Comparison of ENCODE assay signal across 18 cellular contexts in genomic region chr11:74691755-74692154, GRCh38. TPM values are rescaled to one million over a fixed set of nuclear protein-coding genes. Genes with fewer than 3 reads are reported as not detected.
DNase-seq lines count a peak whose midpoint lies in the region; ATAC-seq and TF ChIP-seq lines count a peak whose summit lies in the region.
"Had no signal": no experiment of that assay in that cellular context is flagged by ENCODE, and none has a peak within 500 bp of the region (broad histone marks: within the 10 kb centered on the region; RNA-seq: fewer than 3 reads in every experiment).

No MANE protein-coding gene starts in this region.

- intact Hi-C loops in Calu3 (cut with micrococcal nuclease; ENCODE audit: unreplicated experiment), result no loop called here

- no peak overlapping the region for H2BK12ac ChIP-seq in neuronal stem cell (ENCODE audit: low read length)

- no peak overlapping the region for H3K23ac ChIP-seq in neuronal stem cell (ENCODE audit: low read depth, low read length, poor library complexity)

- H4K20me1 ChIP-seq in smooth muscle cell (ENCODE audit: low read depth), result no peaks in the 10 kb centered on the region
- H4K20me1 ChIP-seq: BLaER1 had no signal

- no CpG with 5 or more reads among the region's 4 CpGs for WGBS in neuronal stem cell (ENCODE audit: extremely low coverage in 2 of 2, insufficient read length in 2 of 2, insufficient replicate concordance in 1 of 2), 2 donors
- whole genome bisulfite sequencing in smooth muscle cell (ENCODE audit: low lambda C conversion rate), result 72% methylated on average over 4 of the region's 4 CpGs

- H3K4me3 ChIP-seq in H7 (ENCODE audit: insufficient read depth, low read depth, low read length) (no peak overlapping the region), neuronal stem cell (ENCODE audit: low read length in 2 of 2) (peak overlapping the region in 1 of 2 donors; percentile 17), smooth muscle cell (no peak overlapping the region)
- H3K4me3 ChIP-seq: BLaER1 had no signal

- no peak overlapping the region for H2AFZ ChIP-seq in neuronal stem cell (ENCODE audit: low read length)
- H2AFZ ChIP-seq in smooth muscle cell (ENCODE audit: low read depth), result no peak overlapping the region

- H3K79me1 ChIP-seq in neuronal stem cell (ENCODE audit: low read depth, low read length), result no peaks in the 10 kb centered on the region

- no peak overlapping the region for H4K8ac ChIP-seq in neuronal stem cell (ENCODE audit: low read depth, low read length)

- no peak overlapping the region for H2AK5ac ChIP-seq in neuronal stem cell (ENCODE audit: low read depth, low read length)

- H2BK15ac ChIP-seq in neuronal stem cell (ENCODE audit: low read length), result no peak overlapping the region

- H3K4me1 Mint-ChIP-seq in activated CD8-positive, alpha-beta memory T cell treated with anti-CD3 and anti-CD28 coated beads, Interleukin-2, amount 10 ng/mL, durations not matched to agents 7 days and 5 days, result peaks cover 3% of the 10 kb centered on the region
- H3K4me1 Mint-ChIP-seq in activated CD8-positive, alpha-beta T cell treated with anti-CD3 and anti-CD28 coated beads, Interleukin-2, amount 10 ng/mL, durations not matched to agents 7 days and 5 days (ENCODE audit: low read depth), result no peaks in the 10 kb centered on the region
- no peaks in the 10 kb centered on the region for H3K4me1 Mint-ChIP-seq in Calu3 (ENCODE audit: low read depth, unreplicated experiment)
- H3K4me1 Mint-ChIP-seq: CD4-positive, CD25-positive, alpha-beta regulatory T cell had no signal

- no peaks in the 10 kb centered on the region for H3K9me3 Mint-ChIP-seq in activated CD8-positive, alpha-beta memory T cell treated with anti-CD3 and anti-CD28 coated beads, Interleukin-2, amount 10 ng/mL, durations not matched to agents 7 days and 5 days (ENCODE audit: low read depth)
- H3K9me3 Mint-ChIP-seq in activated CD8-positive, alpha-beta T cell treated with anti-CD3 and anti-CD28 coated beads, Interleukin-2, amount 10 ng/mL, durations not matched to agents 7 days and 5 days (ENCODE audit: insufficient read depth), result no peaks in the 10 kb centered on the region
- no peaks in the 10 kb centered on the region for H3K9me3 Mint-ChIP-seq in Calu3 (ENCODE audit: low read depth, unreplicated experiment)
- H3K9me3 Mint-ChIP-seq: CD4-positive, CD25-positive, alpha-beta regulatory T cell; HFFc6; IgD-negative memory B cell had no signal

- H2BK5ac ChIP-seq in neuronal stem cell (ENCODE audit: low read length), result no peak overlapping the region

- no peaks in the 10 kb centered on the region for H3K36me3 Mint-ChIP-seq in activated CD8-positive, alpha-beta memory T cell treated with anti-CD3 and anti-CD28 coated beads, Interleukin-2, amount 10 ng/mL, durations not matched to agents 7 days and 5 days
- no peaks in the 10 kb centered on the region for H3K36me3 Mint-ChIP-seq in activated CD8-positive, alpha-beta T cell treated with anti-CD3 and anti-CD28 coated beads, Interleukin-2, amount 10 ng/mL, durations not matched to agents 7 days and 5 days (ENCODE audit: low read depth)
- no peaks in the 10 kb centered on the region for H3K36me3 Mint-ChIP-seq in Calu3 (ENCODE audit: insufficient read depth, unreplicated experiment)
- H3K36me3 Mint-ChIP-seq: CD4-positive, CD25-positive, alpha-beta regulatory T cell; IgD-negative memory B cell had no signal

- peaks cover 0 to 8% of the 10 kb centered on the region in 2 donors for H3K4me1 ChIP-seq in neuronal stem cell (ENCODE audit: control insufficient read depth in 2 of 2, insufficient read depth in 1 of 2, low read depth in 1 of 2, low read length in 2 of 2)
- H3K4me1 ChIP-seq in smooth muscle cell (ENCODE audit: low read depth), result peaks cover 8% of the 10 kb centered on the region

- CTCF ChIA-PET in activated CD8-positive, alpha-beta memory T cell treated with anti-CD3 and anti-CD28 coated beads, Interleukin-2, amount 10 ng/mL, durations not matched to agents 7 days and 5 days (lab: Charles Lee), result interaction anchor here (6.6 kb wide), 1 partner anchor 11 kb away, joined by 36 read pairs; no protein-coding TSS in a partner anchor
- CTCF ChIA-PET in activated CD8-positive, alpha-beta T cell treated with anti-CD3 and anti-CD28 coated beads, Interleukin-2, amount 10 ng/mL, durations not matched to agents 7 days and 5 days (lab: Charles Lee), result interaction anchor here (1.4 kb wide), 1 partner anchor 9 kb away, joined by 6 read pairs; no protein-coding TSS in a partner anchor
- CTCF ChIA-PET in Calu3 (lab: Charles Lee), result interaction anchor here (1.1 kb wide), 1 partner anchor 11 kb away, joined by 3 read pairs; no protein-coding TSS in a partner anchor

- H3K9ac ChIP-seq in neuronal stem cell (ENCODE audit: low read depth, low read length, poor library complexity), result no peak overlapping the region
- H3K9ac ChIP-seq in smooth muscle cell (ENCODE audit: low read depth), result no peak overlapping the region
- H3K9ac ChIP-seq: BLaER1 had no signal

- ATAC-seq in activated CD8-positive, alpha-beta memory T cell treated with anti-CD3 and anti-CD28 coated beads, Interleukin-2, amount 10 ng/mL, durations not matched to agents 7 days and 5 days, result no peak
- no peak for ATAC-seq in activated CD8-positive, alpha-beta T cell treated with anti-CD3 and anti-CD28 coated beads, Interleukin-2, amount 10 ng/mL, durations not matched to agents 7 days and 5 days

- H4K91ac ChIP-seq in neuronal stem cell (ENCODE audit: low read depth, low read length, poor library complexity), result no peak overlapping the region

- H3K27me3 Mint-ChIP-seq in activated CD8-positive, alpha-beta memory T cell treated with anti-CD3 and anti-CD28 coated beads, Interleukin-2, amount 10 ng/mL, durations not matched to agents 7 days and 5 days, result peaks cover 2% of the 10 kb centered on the region
- no peaks in the 10 kb centered on the region for H3K27me3 Mint-ChIP-seq in activated CD8-positive, alpha-beta T cell treated with anti-CD3 and anti-CD28 coated beads, Interleukin-2, amount 10 ng/mL, durations not matched to agents 7 days and 5 days (ENCODE audit: low read depth)
- H3K27me3 Mint-ChIP-seq in Calu3 (ENCODE audit: unreplicated experiment), result peaks cover 30% of the 10 kb centered on the region
- H3K27me3 Mint-ChIP-seq: CD4-positive, CD25-positive, alpha-beta regulatory T cell had no signal

- no peak overlapping the region for H3K27ac Mint-ChIP-seq in activated CD8-positive, alpha-beta memory T cell treated with anti-CD3 and anti-CD28 coated beads, Interleukin-2, amount 10 ng/mL, durations not matched to agents 7 days and 5 days
- no peak overlapping the region for H3K27ac Mint-ChIP-seq in activated CD8-positive, alpha-beta T cell treated with anti-CD3 and anti-CD28 coated beads, Interleukin-2, amount 10 ng/mL, durations not matched to agents 7 days and 5 days
- no peak overlapping the region for H3K27ac Mint-ChIP-seq in Calu3 (ENCODE audit: unreplicated experiment)
- H3K27ac Mint-ChIP-seq: CD4-positive, CD25-positive, alpha-beta regulatory T cell; HFFc6; IgD-negative memory B cell had no signal

- H3K79me2 ChIP-seq in smooth muscle cell (ENCODE audit: low read depth), result no peaks in the 10 kb centered on the region

- H3K27me3 ChIP-seq in H7 (ENCODE audit: control insufficient read depth, insufficient read depth, low read length) (no peaks in the 10 kb centered on the region), neuronal stem cell (ENCODE audit: control insufficient read depth in 3 of 3, insufficient read depth in 3 of 3, low read depth in 1 of 3, low read length in 3 of 3) (no peaks in the 10 kb centered on the region), smooth muscle cell (ENCODE audit: low read depth) (no peaks in the 10 kb centered on the region)
- H3K27me3 ChIP-seq: BLaER1 had no signal

- peak; percentile 45 for DNase-seq in activated CD8-positive, alpha-beta memory T cell treated with anti-CD3 and anti-CD28 coated beads, Interleukin-2, amount 10 ng/mL, durations not matched to agents 7 days and 5 days
- DNase-seq in activated CD8-positive, alpha-beta memory T cell treated with anti-CD3 and anti-CD28 coated beads, Interleukin-2, amount 50 U/mL, for 48 hours, result no peak
- DNase-seq in H7 (peak; percentile 33), OCI-M1 (lab: John Stamatoyannopoulos, UW) (peak; percentile 61), neuronal stem cell (ENCODE audit: low spot score) (no peak), Calu3 (no peak), smooth muscle cell (lab: John Stamatoyannopoulos, UW; ENCODE audit: unreplicated experiment) (no peak)
- DNase-seq in activated CD8-positive, alpha-beta T cell treated with anti-CD3 and anti-CD28 coated beads, Interleukin-2, amount 10 ng/mL, durations not matched to agents 7 days and 5 days, result no peak
- DNase-seq: AML-193; CD4-positive, CD25-positive, alpha-beta regulatory T cell; DMS79; EL; GDM1; HCEC 1CT; HFFc6 had no signal

- H3K4me2 ChIP-seq in neuronal stem cell (ENCODE audit: insufficient read depth, low read length, poor library complexity, severe bottlenecking) (no peak overlapping the region), smooth muscle cell (no peak overlapping the region)
- H3K4me2 ChIP-seq: BLaER1 had no signal

- no TSS peak for BruUV-seq in Calu3 (replicated peaks; lab: Mats Ljungman, UMichigan)

- H3K14ac ChIP-seq in neuronal stem cell (ENCODE audit: low read length), result peak overlapping the region; percentile 9

- H3K18ac ChIP-seq in neuronal stem cell (ENCODE audit: low read length), result peak overlapping the region; percentile 51

- TF ChIP-seq CTCF in Calu3 (IDR thresholded peaks at IDR 0.05; ENCODE audit: unreplicated experiment) (no peak), smooth muscle cell (IDR thresholded peaks at IDR 0.05; ENCODE audit: borderline replicate concordance, insufficient read depth, poor library complexity, severe bottlenecking) (no peak)

- peaks cover 0 to 2% of the 10 kb centered on the region in 2 donors for H3K9me3 ChIP-seq in neuronal stem cell (replicated peaks in 1 of 2; ENCODE audit: control insufficient read depth in 2 of 2, insufficient read depth in 1 of 2, low read depth in 1 of 2, low read length in 2 of 2)
- no peaks in the 10 kb centered on the region for H3K9me3 ChIP-seq in smooth muscle cell (replicated peaks; ENCODE audit: low read depth)
- H3K9me3 ChIP-seq: BLaER1 had no signal

- H3K27ac ChIP-seq in neuronal stem cell (replicated peaks; ENCODE audit: low read length), result no peak overlapping the region
- H3K27ac ChIP-seq in smooth muscle cell (ENCODE audit: low read depth), result no peak overlapping the region
- H3K27ac ChIP-seq: 22Rv1, BLaER1 had no signal

- H3K36me3 ChIP-seq in H7 (replicated peaks; ENCODE audit: control insufficient read depth, insufficient read depth, low read length) (no peaks in the 10 kb centered on the region), neuronal stem cell (replicated peaks in 1 of 2; ENCODE audit: control insufficient read depth in 2 of 2, insufficient read depth in 2 of 2, low read length in 2 of 2) (no peaks in the 10 kb centered on the region), smooth muscle cell (ENCODE audit: low read depth) (no peaks in the 10 kb centered on the region)
- H3K36me3 ChIP-seq: BLaER1 had no signal

- H2BK120ac ChIP-seq in neuronal stem cell (ENCODE audit: low read depth, low read length), result no peak overlapping the region

- no peak overlapping the region for H3K4me3 Mint-ChIP-seq in activated CD8-positive, alpha-beta memory T cell treated with anti-CD3 and anti-CD28 coated beads, Interleukin-2, amount 10 ng/mL, durations not matched to agents 7 days and 5 days
- no peak overlapping the region for H3K4me3 Mint-ChIP-seq in activated CD8-positive, alpha-beta T cell treated with anti-CD3 and anti-CD28 coated beads, Interleukin-2, amount 10 ng/mL, durations not matched to agents 7 days and 5 days
- H3K4me3 Mint-ChIP-seq in Calu3 (ENCODE audit: low read depth, unreplicated experiment), result no peak overlapping the region
- H3K4me3 Mint-ChIP-seq: CD4-positive, CD25-positive, alpha-beta regulatory T cell; HFFc6; IgD-negative memory B cell had no signal

- no peak overlapping the region for H3K4ac ChIP-seq in neuronal stem cell (ENCODE audit: low read length)

- POLR2A ChIA-PET in activated CD8-positive, alpha-beta T cell treated with anti-CD3 and anti-CD28 coated beads, Interleukin-2, amount 10 ng/mL, durations not matched to agents 7 days and 5 days (lab: Charles Lee), result interaction anchor here (0.6 kb wide), 1 partner anchor 428 kb away, joined by 4 read pairs; no protein-coding TSS in a partner anchor

- peaks cover 4% of the 10 kb centered on the region for H3F3A ChIP-seq in smooth muscle cell (ENCODE audit: low read depth)

RNA-seq across cellular contexts. Expression of gene CHRDL2, which starts 39.5 kb away (rescaled TPM):
- not detected for total RNA-seq in activated CD8-positive, alpha-beta memory T cell treated with anti-CD3 and anti-CD28 coated beads, Interleukin-2, amount 10 ng/mL, durations not matched to agents 7 days and 5 days
- total RNA-seq in H7 (2014; rRNA removed; shearing (Covaris generic)), result not detected in 2 replicates
- polyA plus RNA-seq in neuronal stem cell (2013, experiment 1 of 2), result 0.81 TPM
- 0.80 TPM for polyA plus RNA-seq in neuronal stem cell (2013, experiment 2 of 2)
- total RNA-seq in activated CD8-positive, alpha-beta T cell treated with anti-CD3 and anti-CD28 coated beads, Interleukin-2, amount 10 ng/mL, durations not matched to agents 7 days and 5 days, result not detected
- not detected in 2 replicates for total RNA-seq in Calu3 (2022)
- total RNA-seq in smooth muscle cell, result 7.3 and 13.8 TPM in 2 replicates
- polyA plus RNA-seq in smooth muscle cell, result 71.4 and 98.6 TPM in 2 replicates
- total RNA-seq: CD4-positive, CD25-positive, alpha-beta regulatory T cell; HFFc6 had no signal
- polyA plus RNA-seq: CD4-positive, CD25-positive, alpha-beta regulatory T cell; IgD-negative memory B cell had no signal

RNA-seq across cellular contexts. Expression of gene RNF169, which starts 56.9 kb away (rescaled TPM):
- 10 to 100 TPM; 17.2 to 17.3 TPM for total RNA-seq in activated CD8-positive, alpha-beta memory T cell treated with anti-CD3 and anti-CD28 coated beads, Interleukin-2, amount 10 ng/mL, durations not matched to agents 7 days and 5 days
- 9.6 and 12.3 TPM in 2 replicates for total RNA-seq in H7 (2014; rRNA removed; shearing (Covaris generic))
- 9.8 TPM for polyA plus RNA-seq in neuronal stem cell (2013, experiment 1 of 2)
- polyA plus RNA-seq in neuronal stem cell (2013, experiment 2 of 2), result 10.2 TPM
- 10 to 100 TPM; 15.2 to 16.6 TPM for total RNA-seq in activated CD8-positive, alpha-beta T cell treated with anti-CD3 and anti-CD28 coated beads, Interleukin-2, amount 10 ng/mL, durations not matched to agents 7 days and 5 days
- total RNA-seq in Calu3 (2022) (20.7 and 22.5 TPM in 2 replicates), smooth muscle cell (13.6 and 17.6 TPM in 2 replicates)
- polyA plus RNA-seq in smooth muscle cell, result 2.2 and 3.2 TPM in 2 replicates

Comparison
In these comparisons a context has a peak if more than half of its experiments do, and no peak if none do; other contexts are left out.
1. DNase-seq: peak in activated CD8-positive, alpha-beta memory T cell treated with anti-CD3 and anti-CD28 coated beads, Interleukin-2, amount 10 ng/mL, durations not matched to agents 7 days and 5 days (single experiment), H7 (single experiment) and OCI-M1 (single experiment); none in activated CD8-positive, alpha-beta memory T cell treated with anti-CD3 and anti-CD28 coated beads, Interleukin-2, amount 50 U/mL, for 48 hours (single experiment), neuronal stem cell (single experiment), activated CD8-positive, alpha-beta T cell treated with anti-CD3 and anti-CD28 coated beads, Interleukin-2, amount 10 ng/mL, durations not matched to agents 7 days and 5 days (single experiment), Calu3 (single experiment) and smooth muscle cell (single experiment).